Comparison of ENCODE assay signal across 8 cellular contexts in the genomic region with DNA sequence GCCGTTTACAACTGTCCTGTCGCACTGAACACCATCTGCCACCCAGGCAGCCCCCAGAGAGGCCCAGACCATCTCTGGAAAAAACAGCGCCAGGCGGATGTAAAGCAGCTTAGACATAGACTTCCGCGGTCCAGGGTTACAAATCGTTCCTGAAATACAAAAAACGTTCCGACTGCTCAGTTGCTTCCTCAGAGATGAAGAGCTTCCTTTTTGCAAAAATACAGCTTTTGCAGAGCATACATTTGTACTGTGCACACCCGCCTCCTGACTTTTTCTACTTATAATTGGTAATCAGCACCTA. TPM values are rescaled to one million over a fixed set of nuclear protein-coding genes. Genes with fewer than 3 reads are reported as not detected.
DNase-seq lines count a peak whose midpoint lies in the region; ATAC-seq and TF ChIP-seq lines count a peak whose summit lies in the region.

No MANE protein-coding gene starts in this region.

- intact Hi-C loops in CD8-positive, alpha-beta T cell (cut with DNase I, micrococcal nuclease), result loop anchor here (1.0 to 10.0 kb wide), 3 partner anchors 11 to 432 kb away; a partner anchor contains a TSS

- CTCF ChIA-PET in CD8-positive, alpha-beta T cell (lab: Charles Lee), result interaction anchor here (1.0 to 1.9 kb wide), 2 partner anchors 11 to 12 kb away, joined by 3 to 15 read pairs; a partner anchor contains a TSS
- CTCF ChIA-PET in HEK293T (lab: Yijun Ruan, JAX), result interaction anchor here (0.5 kb wide), 1 partner anchor 796 kb away, joined by 4 read pairs; no protein-coding TSS in a partner anchor

- DNase-seq in CD8-positive, alpha-beta T cell, result peak in 3 of 7 experiments; percentile 35 to 55 (median 41)
- DNase-seq in MV-4-11 (lab: John Stamatoyannopoulos, UW), result peak; percentile 91
- DNase-seq in activated naive CD4-positive, alpha-beta T cell treated with anti-CD3 and anti-CD28 coated beads, Interleukin-2, amount 50 U/mL, for 72 hours (ENCODE audit: low spot score in 2 of 2), result peak; percentile 27 to 59
- peak; percentile 39 for DNase-seq in mucosa of gallbladder (ENCODE audit: low spot score)
- DNase-seq in AG20443 (ENCODE audit: low spot score), result no peak
- DNase-seq in HEK293T (ENCODE audit: extremely low spot score), result no peak

- no peaks in the 10 kb centered on the region for H3K27me3 ChIP-seq in CD8-positive, alpha-beta T cell (ENCODE audit: insufficient read depth, low read length)

- H3K36me3 Mint-ChIP-seq in CD8-positive, alpha-beta T cell, result peaks cover 32% of the 10 kb centered on the region
- H3K36me3 Mint-ChIP-seq in activated naive CD4-positive, alpha-beta T cell treated with anti-CD3 and anti-CD28 coated beads, Interleukin-2, amount 50 U/mL, for 72 hours, result peaks cover 0 to 27% of the 10 kb centered on the region in 2 donors

- H3K9me3 Mint-ChIP-seq in CD8-positive, alpha-beta T cell, result no peaks in the 10 kb centered on the region
- no peaks in the 10 kb centered on the region for H3K9me3 Mint-ChIP-seq in activated naive CD4-positive, alpha-beta T cell treated with anti-CD3 and anti-CD28 coated beads, Interleukin-2, amount 50 U/mL, for 72 hours

- H3K36me3 ChIP-seq in CD8-positive, alpha-beta T cell (ENCODE audit: insufficient read depth, low read length), result no peaks in the 10 kb centered on the region

- H3K4me1 Mint-ChIP-seq in CD8-positive, alpha-beta T cell (ENCODE audit: low read depth), result peaks cover 44% of the 10 kb centered on the region

- H3K27ac ChIP-seq in CD8-positive, alpha-beta T cell (ENCODE audit: low read depth, low read length), result peak overlapping the region; percentile 17

- peak; percentile 40 for ATAC-seq in CD8-positive, alpha-beta T cell
- peak; percentile 51 to 57 for ATAC-seq in activated naive CD4-positive, alpha-beta T cell treated with anti-CD3 and anti-CD28 coated beads, Interleukin-2, amount 50 U/mL, for 72 hours
- no peak for ATAC-seq in GM21576 (IDR thresholded peaks at IDR 0.05; ENCODE audit: unreplicated experiment)
- ATAC-seq in HG03432 (IDR thresholded peaks at IDR 0.05; ENCODE audit: unreplicated experiment), result no peak

- POLR2A ChIA-PET in CD8-positive, alpha-beta T cell (lab: Charles Lee), result interaction anchor here (1.8 kb wide), 1 partner anchor 11 kb away, joined by 6 read pairs; a partner anchor contains a TSS
- POLR2A ChIA-PET in HEK293T (lab: Yijun Ruan, JAX), result interaction anchor here (2.8 kb wide), 1 partner anchor 11 kb away, joined by 10 read pairs; a partner anchor contains a TSS

- H3K27me3 Mint-ChIP-seq in CD8-positive, alpha-beta T cell (ENCODE audit: low read depth), result no peaks in the 10 kb centered on the region

- peaks cover 37% of the 10 kb centered on the region for H3K4me1 ChIP-seq in CD8-positive, alpha-beta T cell (ENCODE audit: insufficient read depth, low read length)

- peak overlapping the region; percentile 50 for H3K4me3 ChIP-seq in CD8-positive, alpha-beta T cell (ENCODE audit: low read depth, low read length)

- H3K9me3 ChIP-seq in CD8-positive, alpha-beta T cell (ENCODE audit: low read length), result no peaks in the 10 kb centered on the region

- no peak for TF ChIP-seq CTCF in CD8-positive, alpha-beta T cell (IDR thresholded peaks at IDR 0.05)

- H3K27ac Mint-ChIP-seq in CD8-positive, alpha-beta T cell, result peak overlapping the region; percentile 90
- H3K27ac Mint-ChIP-seq in activated naive CD4-positive, alpha-beta T cell treated with anti-CD3 and anti-CD28 coated beads, Interleukin-2, amount 50 U/mL, for 72 hours, result peak overlapping the region; percentile 88 to 92

- H3K4me3 Mint-ChIP-seq in CD8-positive, alpha-beta T cell, result peak overlapping the region; percentile 80

TF ChIP-seq in HEK293T, 16 proteins besides CTCF, POLR2A, EP300 and RAD21:
- TF ChIP-seq HDGF (IDR thresholded peaks at IDR 0.05; ENCODE audit: borderline replicate concordance) (no peak), NFRKB (IDR thresholded peaks at IDR 0.05) (no peak), SUZ12 (IDR thresholded peaks at IDR 0.05) (no peak), FOXK2 (IDR thresholded peaks at IDR 0.05) (no peak), ARNT (IDR thresholded peaks at IDR 0.05) (no peak), FOXM1 (IDR thresholded peaks at IDR 0.05; ENCODE audit: borderline replicate concordance) (no peak), FOXA1 (IDR thresholded peaks at IDR 0.05) (no peak), LEF1 (IDR thresholded peaks at IDR 0.05; ENCODE audit: borderline replicate concordance) (no peak)
- TF ChIP-seq, protein P1, sequence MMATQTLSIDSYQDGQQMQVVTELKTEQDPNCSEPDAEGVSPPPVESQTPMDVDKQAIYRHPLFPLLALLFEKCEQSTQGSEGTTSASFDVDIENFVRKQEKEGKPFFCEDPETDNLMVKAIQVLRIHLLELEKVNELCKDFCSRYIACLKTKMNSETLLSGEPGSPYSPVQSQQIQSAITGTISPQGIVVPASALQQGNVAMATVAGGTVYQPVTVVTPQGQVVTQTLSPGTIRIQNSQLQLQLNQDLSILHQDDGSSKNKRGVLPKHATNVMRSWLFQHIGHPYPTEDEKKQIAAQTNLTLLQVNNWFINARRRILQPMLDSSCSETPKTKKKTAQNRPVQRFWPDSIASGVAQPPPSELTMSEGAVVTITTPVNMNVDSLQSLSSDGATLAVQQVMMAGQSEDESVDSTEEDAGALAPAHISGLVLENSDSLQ (IDR thresholded peaks at IDR 0.05), result no peak
TF ChIP-seq in HEK293T: peak in this region for 0.

RNA-seq across cellular contexts. Expression of a gene that starts 11.4 kb away (rescaled TPM):
- 10 to 100 TPM; 35.4 to 40.4 TPM for total RNA-seq in CD8-positive, alpha-beta T cell
- total RNA-seq in activated naive CD4-positive, alpha-beta T cell treated with anti-CD3 and anti-CD28 coated beads, Interleukin-2, amount 50 U/mL, for 72 hours, result 10 to 100 TPM; 19.1 to 20.7 TPM
- 28.8 TPM for total RNA-seq in mucosa of gallbladder

RNA-seq across cellular contexts. Expression of a gene that starts 47.6 kb away (rescaled TPM):
- total RNA-seq in CD8-positive, alpha-beta T cell, result 10 to 100 TPM; 25.9 to 29.0 TPM
- total RNA-seq in activated naive CD4-positive, alpha-beta T cell treated with anti-CD3 and anti-CD28 coated beads, Interleukin-2, amount 50 U/mL, for 72 hours, result 10 to 100 TPM; 55.9 to 59.7 TPM
- 188 TPM for total RNA-seq in mucosa of gallbladder

Comparison
In these comparisons a context has a peak if more than half of its experiments do, and no peak if none do; other contexts are left out.
1. ATAC-seq: peak in CD8-positive, alpha-beta T cell (single experiment) and activated naive CD4-positive, alpha-beta T cell treated with anti-CD3 and anti-CD28 coated beads, Interleukin-2, amount 50 U/mL, for 72 hours (2 of 2); none in GM21576 (single experiment) and HG03432 (single experiment).
2. DNase-seq: peak in MV-4-11 (single experiment), activated naive CD4-positive, alpha-beta T cell treated with anti-CD3 and anti-CD28 coated beads, Interleukin-2, amount 50 U/mL, for 72 hours (2 of 2) and mucosa of gallbladder (single experiment); none in AG20443 (single experiment) and HEK293T (single experiment).